9 cellular contexts compared by ENCODE assay signal in genomic region chr5:151758141-151758429, GRCh38. TPM values are rescaled to one million over a fixed set of nuclear protein-coding genes. Genes with fewer than 3 reads are reported as not detected.
DNase-seq lines count a peak whose midpoint lies in the region; ATAC-seq, FAIRE-seq and TF ChIP-seq lines count a peak whose summit lies in the region.
"Had no signal": no experiment of that assay in that cellular context is flagged by ENCODE, and none has a peak within 500 bp of the region (broad histone marks: within the 10 kb centered on the region; RNA-seq: fewer than 3 reads in every experiment).

No MANE protein-coding gene starts in this region.

- intact Hi-C loops in pancreas (cut with DNase I): no loop called here

- H2AFZ ChIP-seq in SU-DHL-6 (ENCODE audit: low read depth, low read length, severe bottlenecking): peak overlapping the region; percentile 69

- H3K9me3 ChIP-seq in SU-DHL-6 (ENCODE audit: insufficient read depth, low read length) (no peaks in the 10 kb centered on the region), pancreas (no peaks in the 10 kb centered on the region)

- peak overlapping the region; percentile 87 for H3K4me2 ChIP-seq in SU-DHL-6 (ENCODE audit: low read depth, low read length, poor library complexity, severe bottlenecking)

- H3K4me3 ChIP-seq in SU-DHL-6 (ENCODE audit: insufficient read depth, low read length, poor library complexity, severe bottlenecking) (peak overlapping the region; percentile 86), foreskin fibroblast (ENCODE audit: low read depth in 1 of 2, low read length in 2 of 2) (peak overlapping the region; percentile 83 to 93), pancreas (peak overlapping the region; percentile 50 to 89 (median 66))

- peak; percentile 9 for ATAC-seq in HG02798 (IDR thresholded peaks at IDR 0.05; ENCODE audit: poor library complexity, unreplicated experiment)
- peak; percentile 42 to 64 (median 58) for ATAC-seq in pancreas
- ATAC-seq in GM18861 (IDR thresholded peaks at IDR 0.05; ENCODE audit: unreplicated experiment): no peak

- H3K27ac ChIP-seq in SU-DHL-6 (ENCODE audit: low read depth, low read length) (no peak overlapping the region), pancreas (peak overlapping the region in 2 of 4 donors; percentile 50 to 71)

- peaks cover 0 to 16% (median 4%) of the 10 kb centered on the region in 3 donors for H3K4me1 ChIP-seq in pancreas

- H3K9me2 ChIP-seq in SU-DHL-6 (replicated peaks; ENCODE audit: insufficient read depth, low read length): no peaks in the 10 kb centered on the region

- WGBS in pancreas, 2 donors: 0% methylated on average over 11 of the region's 11 CpGs

- peak overlapping the region; percentile 82 for H3K9ac ChIP-seq in SU-DHL-6 (ENCODE audit: low read length)

- peaks cover 35% of the 10 kb centered on the region for H3K79me2 ChIP-seq in SU-DHL-6 (ENCODE audit: insufficient read depth, low read length)

- DNase-seq in DMS 273 (lab: John Stamatoyannopoulos, UW; ENCODE audit: unreplicated experiment) (peak; percentile 69), DMS 273 treated with DMSO at 0.1 percent for 48 hours (lab: John Stamatoyannopoulos, UW) (no peak), foreskin fibroblast (peak in 1 of 2 donors; percentile 30), pancreas (peak in 2 of 6 donors; percentile 50 to 64), superior temporal gyrus (ENCODE audit: extremely low spot score) (no peak)

- no peaks in the 10 kb centered on the region for H4K20me1 ChIP-seq in SU-DHL-6 (ENCODE audit: low read depth, low read length)

- no peaks in the 10 kb centered on the region for H3F3A ChIP-seq in SU-DHL-6 (ENCODE audit: insufficient read depth)

- H3K36me3 ChIP-seq in SU-DHL-6 (ENCODE audit: low read length) (no peaks in the 10 kb centered on the region), pancreas (no peaks in the 10 kb centered on the region)

- no peak for FAIRE-seq in pancreas (lab: Jason Lieb, UNC)
- FAIRE-seq: A204.1 had no signal

- no peaks in the 10 kb centered on the region for H3K27me3 ChIP-seq in SU-DHL-6 (ENCODE audit: low read length)
- H3K27me3 ChIP-seq in pancreas: no peaks in the 10 kb centered on the region

- TF ChIP-seq CTCF in SU-DHL-6 (IDR thresholded peaks at IDR 0.05; ENCODE audit: insufficient read depth, low read length, poor library complexity, severe bottlenecking) (no peak), foreskin fibroblast (IDR thresholded peaks at IDR 0.05; ENCODE audit: low read depth, low read length) (no peak), pancreas (IDR thresholded peaks at IDR 0.05) (no peak)

RNA-seq across cellular contexts. Expression of gene ATOX1, which starts 0.3 kb away (rescaled TPM):
- total RNA-seq in pancreas: 10 to 100 TPM; 12.9 to 30.5 (median 18.6) TPM
- 10 to 100 TPM; 49.9 to 63.2 TPM for polyA plus RNA-seq in pancreas

RNA-seq across cellular contexts. Expression of gene G3BP1, which starts 13.7 kb away (rescaled TPM):
- total RNA-seq in pancreas: 10 to 100 TPM; 43.3 to 94.8 (median 75.0) TPM
- polyA plus RNA-seq in pancreas: 10 to 100 TPM in 1 of 2 donors, 1 to 10 TPM in 1; 7.8 to 15.6 TPM
